25 cellular contexts compared by ENCODE assay signal in the genomic region with DNA sequence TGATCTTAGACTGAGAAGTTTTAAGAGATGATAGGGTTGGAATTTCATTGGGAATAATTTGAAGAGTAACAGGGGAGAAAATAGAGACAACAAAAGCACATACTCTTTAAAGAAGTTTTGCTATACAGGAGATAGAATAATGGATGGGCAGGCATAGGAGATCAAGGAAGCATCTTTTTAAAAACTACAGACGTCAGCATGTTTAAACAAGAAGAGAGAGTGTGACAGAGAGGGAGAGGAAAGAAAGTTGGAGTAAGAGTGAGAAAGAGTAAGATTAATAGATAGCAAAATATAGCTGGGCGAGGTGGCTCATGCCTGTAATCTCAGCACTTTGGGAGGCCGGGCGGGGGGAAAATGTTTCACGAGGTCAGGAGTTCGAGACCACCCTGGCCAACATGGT. TPM values are rescaled to one million over a fixed set of nuclear protein-coding genes. Genes with fewer than 3 reads are reported as not detected.
"Had no signal": no experiment of that assay in that cellular context is flagged by ENCODE, and none has a peak within 500 bp of the region (broad histone marks: within the 10 kb centered on the region; RNA-seq: fewer than 3 reads in every experiment).

No MANE protein-coding gene starts in this region.

- ATAC-seq: effector memory CD8-positive, alpha-beta T cell; esophagus mucosa; gastrocnemius medialis; heart right ventricle; left lung; left ventricle myocardium superior; lower lobe of right lung had no signal

- H3K4me1 ChIP-seq: colonic mucosa, gastrocnemius medialis had no signal

- H3K27ac ChIP-seq: colonic mucosa, epithelial cell of prostate, esophagus squamous epithelium, gastrocnemius medialis, heart right ventricle, left lung, lower lobe of right lung had no signal

- H3K4me3 ChIP-seq: colonic mucosa, esophagus squamous epithelium, gastrocnemius medialis, heart right ventricle, left lung, lower lobe of right lung had no signal

- H3K9me3 ChIP-seq: colonic mucosa, esophagus squamous epithelium, gastrocnemius medialis, heart right ventricle, left lung, lower lobe of right lung had no signal

- DNase-seq: colonic mucosa; cortex of kidney; effector CD8-positive, alpha-beta T cell; effector memory CD8-positive, alpha-beta T cell; endodermal cell; erythroblast; esophagus squamous epithelium; foreskin fibroblast; foreskin melanocyte; gastrocnemius medialis; glutamatergic neuron; head of caudate nucleus; heart right ventricle; hippocampal formation; left cardiac atrium; left lung; left ventricle myocardium superior; lower lobe of right lung; mesenchymal stem cell had no signal

- H3K36me3 ChIP-seq: colonic mucosa, esophagus squamous epithelium, gastrocnemius medialis, heart right ventricle, left lung, lower lobe of right lung had no signal

- FAIRE-seq: endometrium, islet of Langerhans, keratinocyte had no signal

RNA-seq across cellular contexts. Expression of a gene that starts 5.3 kb away (rescaled TPM):
- total RNA-seq: kidney epithelial cell had no signal
